ENCODE assay signal across 1 cellular context in the genomic region with DNA sequence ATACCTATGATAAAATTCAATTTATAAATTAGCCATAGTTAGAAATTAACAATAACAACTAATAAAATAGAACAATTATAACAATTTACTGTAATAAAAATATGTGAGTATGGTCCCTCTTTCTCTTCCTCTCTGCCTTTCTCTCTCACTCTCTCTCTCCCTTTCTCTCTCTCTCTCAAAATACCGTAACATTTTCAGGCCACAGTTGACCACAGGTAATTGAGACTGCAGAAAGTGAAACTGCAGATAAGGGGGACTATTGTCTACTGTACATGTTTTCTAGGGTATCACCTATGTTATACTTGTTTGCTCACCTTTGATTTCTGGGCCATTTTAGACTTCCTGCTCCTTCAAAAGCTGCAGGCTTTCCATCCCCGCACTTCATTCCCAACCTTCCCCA.
TF ChIP-seq lines count a peak whose summit lies in the region.

No MANE protein-coding gene starts in this region.

TF ChIP-seq in GM12878, 131 proteins besides CTCF, POLR2A, EP300 and RAD21 (continued from another document):
- TF ChIP-seq, protein P1, sequence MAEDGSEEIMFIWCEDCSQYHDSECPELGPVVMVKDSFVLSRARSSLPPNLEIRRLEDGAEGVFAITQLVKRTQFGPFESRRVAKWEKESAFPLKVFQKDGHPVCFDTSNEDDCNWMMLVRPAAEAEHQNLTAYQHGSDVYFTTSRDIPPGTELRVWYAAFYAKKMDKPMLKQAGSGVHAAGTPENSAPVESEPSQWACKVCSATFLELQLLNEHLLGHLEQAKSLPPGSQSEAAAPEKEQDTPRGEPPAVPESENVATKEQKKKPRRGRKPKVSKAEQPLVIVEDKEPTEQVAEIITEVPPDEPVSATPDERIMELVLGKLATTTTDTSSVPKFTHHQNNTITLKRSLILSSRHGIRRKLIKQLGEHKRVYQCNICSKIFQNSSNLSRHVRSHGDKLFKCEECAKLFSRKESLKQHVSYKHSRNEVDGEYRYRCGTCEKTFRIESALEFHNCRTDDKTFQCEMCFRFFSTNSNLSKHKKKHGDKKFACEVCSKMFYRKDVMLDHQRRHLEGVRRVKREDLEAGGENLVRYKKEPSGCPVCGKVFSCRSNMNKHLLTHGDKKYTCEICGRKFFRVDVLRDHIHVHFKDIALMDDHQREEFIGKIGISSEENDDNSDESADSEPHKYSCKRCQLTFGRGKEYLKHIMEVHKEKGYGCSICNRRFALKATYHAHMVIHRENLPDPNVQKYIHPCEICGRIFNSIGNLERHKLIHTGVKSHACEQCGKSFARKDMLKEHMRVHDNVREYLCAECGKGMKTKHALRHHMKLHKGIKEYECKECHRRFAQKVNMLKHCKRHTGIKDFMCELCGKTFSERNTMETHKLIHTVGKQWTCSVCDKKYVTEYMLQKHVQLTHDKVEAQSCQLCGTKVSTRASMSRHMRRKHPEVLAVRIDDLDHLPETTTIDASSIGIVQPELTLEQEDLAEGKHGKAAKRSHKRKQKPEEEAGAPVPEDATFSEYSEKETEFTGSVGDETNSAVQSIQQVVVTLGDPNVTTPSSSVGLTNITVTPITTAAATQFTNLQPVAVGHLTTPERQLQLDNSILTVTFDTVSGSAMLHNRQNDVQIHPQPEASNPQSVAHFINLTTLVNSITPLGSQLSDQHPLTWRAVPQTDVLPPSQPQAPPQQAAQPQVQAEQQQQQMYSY (CRISPR knock-in tag; IDR thresholded peaks at IDR 0.05) = no peak
- TF ChIP-seq IRF4 (IDR thresholded peaks at IDR 0.05; ENCODE audit: low read depth, low read length) = 0 out of 2 replicates have a peak, but pooled peaks have one; percentile 27
- 0 out of 2 replicates have a peak, but pooled peaks have one; percentile 46 for TF ChIP-seq MEF2A (IDR thresholded peaks at IDR 0.05; ENCODE audit: insufficient read depth, low read depth, low read length)
- TF ChIP-seq FOXM1 (IDR thresholded peaks at IDR 0.05; ENCODE audit: low read depth, low read length) = peak; percentile 70; the same call in 1 of the 2 replicates
- TF ChIP-seq RUNX3 (IDR thresholded peaks at IDR 0.05; ENCODE audit: low read length) = peak; percentile 97
- no peak for TF ChIP-seq SIN3A (IDR thresholded peaks at IDR 0.05; ENCODE audit: low read depth, low read length)
- 0 out of 2 replicates have a peak, but pooled peaks have one; percentile 71 for TF ChIP-seq MTA3 (IDR thresholded peaks at IDR 0.05; ENCODE audit: borderline replicate concordance, low read length)
- TF ChIP-seq, protein P2, sequence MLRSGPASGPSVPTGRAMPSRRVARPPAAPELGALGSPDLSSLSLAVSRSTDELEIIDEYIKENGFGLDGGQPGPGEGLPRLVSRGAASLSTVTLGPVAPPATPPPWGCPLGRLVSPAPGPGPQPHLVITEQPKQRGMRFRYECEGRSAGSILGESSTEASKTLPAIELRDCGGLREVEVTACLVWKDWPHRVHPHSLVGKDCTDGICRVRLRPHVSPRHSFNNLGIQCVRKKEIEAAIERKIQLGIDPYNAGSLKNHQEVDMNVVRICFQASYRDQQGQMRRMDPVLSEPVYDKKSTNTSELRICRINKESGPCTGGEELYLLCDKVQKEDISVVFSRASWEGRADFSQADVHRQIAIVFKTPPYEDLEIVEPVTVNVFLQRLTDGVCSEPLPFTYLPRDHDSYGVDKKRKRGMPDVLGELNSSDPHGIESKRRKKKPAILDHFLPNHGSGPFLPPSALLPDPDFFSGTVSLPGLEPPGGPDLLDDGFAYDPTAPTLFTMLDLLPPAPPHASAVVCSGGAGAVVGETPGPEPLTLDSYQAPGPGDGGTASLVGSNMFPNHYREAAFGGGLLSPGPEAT (IDR thresholded peaks at IDR 0.05; ENCODE audit: low read depth) = peak; percentile 15; the same call in 1 of the 2 replicates
- no peak for TF ChIP-seq NFXL1 (IDR thresholded peaks at IDR 0.05; ENCODE audit: borderline replicate concordance)
- no peak for TF ChIP-seq ESRRA (IDR thresholded peaks at IDR 0.05; ENCODE audit: low read length)
- TF ChIP-seq CREB1 (IDR thresholded peaks at IDR 0.05; ENCODE audit: low read depth) = peak; percentile 38; the same call in 1 of the 2 replicates
- TF ChIP-seq SMC3 (IDR thresholded peaks at IDR 0.05; ENCODE audit: borderline replicate concordance, low read length) = no peak
- no peak for TF ChIP-seq CHD4 (IDR thresholded peaks at IDR 0.05)
- TF ChIP-seq NFIC (IDR thresholded peaks at IDR 0.05; ENCODE audit: low read depth, low read length) = peak; percentile 73
- no peak for TF ChIP-seq EGR1 (IDR thresholded peaks at IDR 0.05; ENCODE audit: borderline replicate concordance in 1 of 2, low read depth in 2 of 2, low read length in 2 of 2)
- no peak for TF ChIP-seq SUZ12 (IDR thresholded peaks at IDR 0.05; ENCODE audit: unreplicated experiment)
- no peak for TF ChIP-seq EZH2 (IDR thresholded peaks at IDR 0.05; ENCODE audit: borderline replicate concordance, control insufficient read depth, low read depth, low read length)
- TF ChIP-seq, protein P3, sequence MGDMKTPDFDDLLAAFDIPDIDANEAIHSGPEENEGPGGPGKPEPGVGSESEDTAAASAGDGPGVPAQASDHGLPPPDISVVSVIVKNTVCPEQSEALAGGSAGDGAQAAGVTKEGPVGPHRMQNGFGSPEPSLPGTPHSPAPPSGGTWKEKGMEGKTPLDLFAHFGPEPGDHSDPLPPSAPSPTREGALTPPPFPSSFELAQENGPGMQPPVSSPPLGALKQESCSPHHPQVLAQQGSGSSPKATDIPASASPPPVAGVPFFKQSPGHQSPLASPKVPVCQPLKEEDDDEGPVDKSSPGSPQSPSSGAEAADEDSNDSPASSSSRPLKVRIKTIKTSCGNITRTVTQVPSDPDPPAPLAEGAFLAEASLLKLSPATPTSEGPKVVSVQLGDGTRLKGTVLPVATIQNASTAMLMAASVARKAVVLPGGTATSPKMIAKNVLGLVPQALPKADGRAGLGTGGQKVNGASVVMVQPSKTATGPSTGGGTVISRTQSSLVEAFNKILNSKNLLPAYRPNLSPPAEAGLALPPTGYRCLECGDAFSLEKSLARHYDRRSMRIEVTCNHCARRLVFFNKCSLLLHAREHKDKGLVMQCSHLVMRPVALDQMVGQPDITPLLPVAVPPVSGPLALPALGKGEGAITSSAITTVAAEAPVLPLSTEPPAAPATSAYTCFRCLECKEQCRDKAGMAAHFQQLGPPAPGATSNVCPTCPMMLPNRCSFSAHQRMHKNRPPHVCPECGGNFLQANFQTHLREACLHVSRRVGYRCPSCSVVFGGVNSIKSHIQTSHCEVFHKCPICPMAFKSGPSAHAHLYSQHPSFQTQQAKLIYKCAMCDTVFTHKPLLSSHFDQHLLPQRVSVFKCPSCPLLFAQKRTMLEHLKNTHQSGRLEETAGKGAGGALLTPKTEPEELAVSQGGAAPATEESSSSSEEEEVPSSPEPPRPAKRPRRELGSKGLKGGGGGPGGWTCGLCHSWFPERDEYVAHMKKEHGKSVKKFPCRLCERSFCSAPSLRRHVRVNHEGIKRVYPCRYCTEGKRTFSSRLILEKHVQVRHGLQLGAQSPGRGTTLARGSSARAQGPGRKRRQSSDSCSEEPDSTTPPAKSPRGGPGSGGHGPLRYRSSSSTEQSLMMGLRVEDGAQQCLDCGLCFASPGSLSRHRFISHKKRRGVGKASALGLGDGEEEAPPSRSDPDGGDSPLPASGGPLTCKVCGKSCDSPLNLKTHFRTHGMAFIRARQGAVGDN (IDR thresholded peaks at IDR 0.05) = peak; percentile 31; the same call in 1 of the 2 replicates
- TF ChIP-seq MYB (IDR thresholded peaks at IDR 0.05; ENCODE audit: borderline replicate concordance, low read depth, low read length) = no peak
- no peak for TF ChIP-seq HDGF (IDR thresholded peaks at IDR 0.05)
- 0 out of 4 replicates have a peak, but pooled peaks of 1 of the 2 experiments have one; percentile 12 for TF ChIP-seq BHLHE40 (IDR thresholded peaks at IDR 0.05; ENCODE audit: borderline replicate concordance in 1 of 2, low read depth in 2 of 2, low read length in 1 of 2)
- TF ChIP-seq WRNIP1 (IDR thresholded peaks at IDR 0.05; ENCODE audit: borderline replicate concordance, low read depth, low read length) = no peak
- TF ChIP-seq RBBP5 (conservative IDR thresholded peaks at IDR 0.05) = no peak
- peak; percentile 62; the same call in 1 of the 2 replicates for TF ChIP-seq NBN (IDR thresholded peaks at IDR 0.05)
- no peak for TF ChIP-seq SREBF1 (IDR thresholded peaks at IDR 0.05; ENCODE audit: low read length)
- TF ChIP-seq TCF7 (IDR thresholded peaks at IDR 0.05; ENCODE audit: borderline replicate concordance) = no peak
- TF ChIP-seq PAX8 (IDR thresholded peaks at IDR 0.05) = no peak
- TF ChIP-seq, protein P4, sequence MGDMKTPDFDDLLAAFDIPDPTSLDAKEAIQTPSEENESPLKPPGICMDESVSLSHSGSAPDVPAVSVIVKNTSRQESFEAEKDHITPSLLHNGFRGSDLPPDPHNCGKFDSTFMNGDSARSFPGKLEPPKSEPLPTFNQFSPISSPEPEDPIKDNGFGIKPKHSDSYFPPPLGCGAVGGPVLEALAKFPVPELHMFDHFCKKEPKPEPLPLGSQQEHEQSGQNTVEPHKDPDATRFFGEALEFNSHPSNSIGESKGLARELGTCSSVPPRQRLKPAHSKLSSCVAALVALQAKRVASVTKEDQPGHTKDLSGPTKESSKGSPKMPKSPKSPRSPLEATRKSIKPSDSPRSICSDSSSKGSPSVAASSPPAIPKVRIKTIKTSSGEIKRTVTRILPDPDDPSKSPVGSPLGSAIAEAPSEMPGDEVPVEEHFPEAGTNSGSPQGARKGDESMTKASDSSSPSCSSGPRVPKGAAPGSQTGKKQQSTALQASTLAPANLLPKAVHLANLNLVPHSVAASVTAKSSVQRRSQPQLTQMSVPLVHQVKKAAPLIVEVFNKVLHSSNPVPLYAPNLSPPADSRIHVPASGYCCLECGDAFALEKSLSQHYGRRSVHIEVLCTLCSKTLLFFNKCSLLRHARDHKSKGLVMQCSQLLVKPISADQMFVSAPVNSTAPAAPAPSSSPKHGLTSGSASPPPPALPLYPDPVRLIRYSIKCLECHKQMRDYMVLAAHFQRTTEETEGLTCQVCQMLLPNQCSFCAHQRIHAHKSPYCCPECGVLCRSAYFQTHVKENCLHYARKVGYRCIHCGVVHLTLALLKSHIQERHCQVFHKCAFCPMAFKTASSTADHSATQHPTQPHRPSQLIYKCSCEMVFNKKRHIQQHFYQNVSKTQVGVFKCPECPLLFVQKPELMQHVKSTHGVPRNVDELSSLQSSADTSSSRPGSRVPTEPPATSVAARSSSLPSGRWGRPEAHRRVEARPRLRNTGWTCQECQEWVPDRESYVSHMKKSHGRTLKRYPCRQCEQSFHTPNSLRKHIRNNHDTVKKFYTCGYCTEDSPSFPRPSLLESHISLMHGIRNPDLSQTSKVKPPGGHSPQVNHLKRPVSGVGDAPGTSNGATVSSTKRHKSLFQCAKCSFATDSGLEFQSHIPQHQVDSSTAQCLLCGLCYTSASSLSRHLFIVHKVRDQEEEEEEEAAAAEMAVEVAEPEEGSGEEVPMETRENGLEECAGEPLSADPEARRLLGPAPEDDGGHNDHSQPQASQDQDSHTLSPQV (IDR thresholded peaks at IDR 0.05) = no peak
- TF ChIP-seq ZNF24 (IDR thresholded peaks at IDR 0.05) = 0 out of 2 replicates have a peak, but pooled peaks have one; percentile 6
- TF ChIP-seq, protein P5, sequence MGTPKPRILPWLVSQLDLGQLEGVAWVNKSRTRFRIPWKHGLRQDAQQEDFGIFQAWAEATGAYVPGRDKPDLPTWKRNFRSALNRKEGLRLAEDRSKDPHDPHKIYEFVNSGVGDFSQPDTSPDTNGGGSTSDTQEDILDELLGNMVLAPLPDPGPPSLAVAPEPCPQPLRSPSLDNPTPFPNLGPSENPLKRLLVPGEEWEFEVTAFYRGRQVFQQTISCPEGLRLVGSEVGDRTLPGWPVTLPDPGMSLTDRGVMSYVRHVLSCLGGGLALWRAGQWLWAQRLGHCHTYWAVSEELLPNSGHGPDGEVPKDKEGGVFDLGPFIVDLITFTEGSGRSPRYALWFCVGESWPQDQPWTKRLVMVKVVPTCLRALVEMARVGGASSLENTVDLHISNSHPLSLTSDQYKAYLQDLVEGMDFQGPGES (IDR thresholded peaks at IDR 0.05) = no peak
- TF ChIP-seq NR2C2 (IDR thresholded peaks at IDR 0.05; ENCODE audit: borderline replicate concordance, control insufficient read depth, insufficient read length, low read depth) = no peak
- no peak for TF ChIP-seq SPI1 (IDR thresholded peaks at IDR 0.05; ENCODE audit: borderline replicate concordance, insufficient read depth, low read depth, low read length)
- no peak; the same call in 1 of the 2 replicates for TF ChIP-seq SMARCA5 (IDR thresholded peaks at IDR 0.05)
- no peak for TF ChIP-seq PML (IDR thresholded peaks at IDR 0.05; ENCODE audit: low read length)
- TF ChIP-seq, protein P6, sequence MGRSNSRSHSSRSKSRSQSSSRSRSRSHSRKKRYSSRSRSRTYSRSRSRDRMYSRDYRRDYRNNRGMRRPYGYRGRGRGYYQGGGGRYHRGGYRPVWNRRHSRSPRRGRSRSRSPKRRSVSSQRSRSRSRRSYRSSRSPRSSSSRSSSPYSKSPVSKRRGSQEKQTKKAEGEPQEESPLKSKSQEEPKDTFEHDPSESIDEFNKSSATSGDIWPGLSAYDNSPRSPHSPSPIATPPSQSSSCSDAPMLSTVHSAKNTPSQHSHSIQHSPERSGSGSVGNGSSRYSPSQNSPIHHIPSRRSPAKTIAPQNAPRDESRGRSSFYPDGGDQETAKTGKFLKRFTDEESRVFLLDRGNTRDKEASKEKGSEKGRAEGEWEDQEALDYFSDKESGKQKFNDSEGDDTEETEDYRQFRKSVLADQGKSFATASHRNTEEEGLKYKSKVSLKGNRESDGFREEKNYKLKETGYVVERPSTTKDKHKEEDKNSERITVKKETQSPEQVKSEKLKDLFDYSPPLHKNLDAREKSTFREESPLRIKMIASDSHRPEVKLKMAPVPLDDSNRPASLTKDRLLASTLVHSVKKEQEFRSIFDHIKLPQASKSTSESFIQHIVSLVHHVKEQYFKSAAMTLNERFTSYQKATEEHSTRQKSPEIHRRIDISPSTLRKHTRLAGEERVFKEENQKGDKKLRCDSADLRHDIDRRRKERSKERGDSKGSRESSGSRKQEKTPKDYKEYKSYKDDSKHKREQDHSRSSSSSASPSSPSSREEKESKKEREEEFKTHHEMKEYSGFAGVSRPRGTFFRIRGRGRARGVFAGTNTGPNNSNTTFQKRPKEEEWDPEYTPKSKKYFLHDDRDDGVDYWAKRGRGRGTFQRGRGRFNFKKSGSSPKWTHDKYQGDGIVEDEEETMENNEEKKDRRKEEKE (IDR thresholded peaks at IDR 0.05) = no peak
- TF ChIP-seq MYC (IDR thresholded peaks at IDR 0.05; ENCODE audit: insufficient read depth, insufficient read length, insufficient replicate concordance, low read length, severe bottlenecking) = no peak
- peak; percentile 45; the same call in 1 of the 3 replicates for TF ChIP-seq POU2F2 (IDR thresholded peaks at IDR 0.05; ENCODE audit: borderline replicate concordance, low read depth, low read length)
- no peak for TF ChIP-seq YY1 (IDR thresholded peaks at IDR 0.05; ENCODE audit: low read depth, low read length)
- TF ChIP-seq KDM1A (IDR thresholded peaks at IDR 0.05; ENCODE audit: borderline replicate concordance) = no peak
